12 cellular contexts compared by ENCODE assay signal in the genomic region with DNA sequence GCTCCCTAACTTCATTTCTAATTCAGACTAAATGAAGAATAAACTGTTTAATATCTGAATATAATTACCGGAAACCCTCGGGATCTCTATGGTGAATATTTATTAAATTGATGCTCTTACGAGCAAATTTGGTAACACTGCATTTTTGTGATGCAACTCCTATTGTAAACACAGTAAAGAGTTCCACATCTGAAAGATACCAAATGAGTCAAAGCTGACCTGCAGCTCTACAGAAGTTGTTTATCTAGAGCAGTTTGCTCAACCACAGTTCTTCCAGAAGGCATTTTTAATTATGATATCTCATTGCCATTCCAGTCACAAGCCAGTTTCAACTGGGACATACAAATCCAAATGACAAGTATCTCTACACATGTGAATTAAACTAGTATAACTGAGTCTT.
DNase-seq lines count a peak whose midpoint lies in the region; ATAC-seq and TF ChIP-seq lines count a peak whose summit lies in the region.
"Had no signal": no experiment of that assay in that cellular context is flagged by ENCODE, and none has a peak within 500 bp of the region (broad histone marks: within the 10 kb centered on the region; RNA-seq: fewer than 3 reads in every experiment).

No MANE protein-coding gene starts in this region.

- no peak overlapping the region for H3K18ac ChIP-seq in mesenchymal stem cell (ENCODE audit: low read depth in 1 of 2, low read length in 2 of 2)

- H4K91ac ChIP-seq in mesenchymal stem cell (ENCODE audit: low read length): no peak overlapping the region

- no peak overlapping the region for H3K23ac ChIP-seq in mesenchymal stem cell (ENCODE audit: low read length in 2 of 2)

- peak; percentile 78 for DNase-seq in EH (ENCODE audit: low read depth)
- peak; percentile 48 for DNase-seq in M059J (ENCODE audit: low read depth)
- no peak for DNase-seq in chondrocyte (ENCODE audit: low spot score)
- DNase-seq in mesenchymal stem cell: peak; percentile 85
- DNase-seq in T-helper 2 cell treated with Interferon-gamma antibody and Interleukin-4, amounts not matched to agents 5 μg/mL and 100 μg/mL, for 36 hours (ENCODE audit: low spot score): no peak
- no peak for DNase-seq in NCI-H2107 (lab: John Stamatoyannopoulos, UW)
- DNase-seq in foreskin melanocyte: no peak
- DNase-seq: activated CD4-positive, alpha-beta T cell treated with anti-CD3 and anti-CD28 coated beads for 36 hours; activated T-cell treated with anti-CD3 and anti-CD28 coated beads, Interleukin-2, amount 50 U/mL, for 48 hours; substantia nigra; T-cell had no signal

- H3K4me2 ChIP-seq in mesenchymal stem cell (ENCODE audit: low read length, poor library complexity, severe bottlenecking): no peak overlapping the region

- H3K9ac ChIP-seq in mesenchymal stem cell (ENCODE audit: low read length): no peak overlapping the region

- no peaks in the 10 kb centered on the region for H3K27me3 Mint-ChIP-seq in chondrocyte (ENCODE audit: low read depth)
- H3K27me3 Mint-ChIP-seq in T-helper 2 cell treated with Interferon-gamma antibody and Interleukin-4, amounts not matched to agents 5 μg/mL and 100 μg/mL, for 36 hours (ENCODE audit: low read depth): no peaks in the 10 kb centered on the region
- H3K27me3 Mint-ChIP-seq: activated CD4-positive, alpha-beta T cell treated with anti-CD3 and anti-CD28 coated beads for 36 hours; T-cell had no signal

- H3K36me3 ChIP-seq in mesenchymal stem cell (ENCODE audit: control insufficient read depth in 1 of 2, insufficient read depth in 2 of 2, low read depth in 1 of 2, low read length in 2 of 2): peaks cover 10% of the 10 kb centered on the region in 2 experiments

- no peak overlapping the region for H2BK12ac ChIP-seq in mesenchymal stem cell (ENCODE audit: low read length in 2 of 2)

- H3K4ac ChIP-seq in mesenchymal stem cell (ENCODE audit: low read depth in 1 of 2, low read length in 2 of 2): no peak overlapping the region

- no peak overlapping the region for H3K4me3 ChIP-seq in mesenchymal stem cell (ENCODE audit: insufficient read depth in 1 of 2, low read depth in 1 of 2, low read length in 2 of 2)

- peaks cover 18% of the 10 kb centered on the region for H3K79me1 ChIP-seq in mesenchymal stem cell (replicated peaks; ENCODE audit: low read length, poor library complexity, severe bottlenecking)

- H4K8ac ChIP-seq in mesenchymal stem cell (ENCODE audit: low read length): no peak overlapping the region

- no peak for TF ChIP-seq CTCF in chondrocyte (IDR thresholded peaks at IDR 0.05)

- H2BK5ac ChIP-seq in mesenchymal stem cell (ENCODE audit: low read depth, low read length, poor library complexity, severe bottlenecking): no peak overlapping the region

- H3K9me3 ChIP-seq in mesenchymal stem cell (ENCODE audit: control insufficient read depth, low read length): no peaks in the 10 kb centered on the region

- H2BK15ac ChIP-seq in mesenchymal stem cell (ENCODE audit: low read depth, poor library complexity, severe bottlenecking): no peak overlapping the region

- H2AK5ac ChIP-seq in mesenchymal stem cell (ENCODE audit: low read length, severe bottlenecking): no peak overlapping the region

- H2AFZ ChIP-seq in mesenchymal stem cell (ENCODE audit: low read depth, low read length): no peak overlapping the region

- peak overlapping the region; percentile 17 for H3K27ac Mint-ChIP-seq in chondrocyte (ENCODE audit: unreplicated experiment)
- no peak overlapping the region for H3K27ac Mint-ChIP-seq in T-helper 2 cell treated with Interferon-gamma antibody and Interleukin-4, amounts not matched to agents 5 μg/mL and 100 μg/mL, for 36 hours
- H3K27ac Mint-ChIP-seq: activated CD4-positive, alpha-beta T cell treated with anti-CD3 and anti-CD28 coated beads for 36 hours; T-cell had no signal

- H3K4me1 Mint-ChIP-seq in chondrocyte (ENCODE audit: low read depth): peaks cover 20% of the 10 kb centered on the region
- H3K4me1 Mint-ChIP-seq in T-helper 2 cell treated with Interferon-gamma antibody and Interleukin-4, amounts not matched to agents 5 μg/mL and 100 μg/mL, for 36 hours (ENCODE audit: low read depth): no peaks in the 10 kb centered on the region
- H3K4me1 Mint-ChIP-seq: activated CD4-positive, alpha-beta T cell treated with anti-CD3 and anti-CD28 coated beads for 36 hours; T-cell had no signal

- no peak overlapping the region for H3K4me3 Mint-ChIP-seq in chondrocyte (ENCODE audit: unreplicated experiment)
- no peak overlapping the region for H3K4me3 Mint-ChIP-seq in T-helper 2 cell treated with Interferon-gamma antibody and Interleukin-4, amounts not matched to agents 5 μg/mL and 100 μg/mL, for 36 hours
- H3K4me3 Mint-ChIP-seq: activated CD4-positive, alpha-beta T cell treated with anti-CD3 and anti-CD28 coated beads for 36 hours; T-cell had no signal

- no peaks in the 10 kb centered on the region for H3K36me3 Mint-ChIP-seq in chondrocyte (ENCODE audit: low read depth)
- no peaks in the 10 kb centered on the region for H3K36me3 Mint-ChIP-seq in T-helper 2 cell treated with Interferon-gamma antibody and Interleukin-4, amounts not matched to agents 5 μg/mL and 100 μg/mL, for 36 hours (ENCODE audit: low read depth)

- H3K14ac ChIP-seq in mesenchymal stem cell (ENCODE audit: low read length in 2 of 2): no peak overlapping the region

- WGBS in mesenchymal stem cell: 0% methylated on average over 1 of the region's 3 CpGs

- no peaks in the 10 kb centered on the region for H3K4me1 ChIP-seq in mesenchymal stem cell (ENCODE audit: control insufficient read depth, insufficient read depth, low read depth, low read length)

- ATAC-seq in HG03039 (IDR thresholded peaks at IDR 0.05; ENCODE audit: unreplicated experiment): no peak
- ATAC-seq: activated CD4-positive, alpha-beta T cell treated with anti-CD3 and anti-CD28 coated beads for 36 hours; T-cell had no signal

- H3K9me3 Mint-ChIP-seq in chondrocyte (ENCODE audit: low read depth): no peaks in the 10 kb centered on the region
- H3K9me3 Mint-ChIP-seq in T-helper 2 cell treated with Interferon-gamma antibody and Interleukin-4, amounts not matched to agents 5 μg/mL and 100 μg/mL, for 36 hours: no peaks in the 10 kb centered on the region
- H3K9me3 Mint-ChIP-seq: T-cell had no signal

- H2BK120ac ChIP-seq in mesenchymal stem cell (ENCODE audit: low read depth, low read length): no peak overlapping the region

- no peak overlapping the region for H3K27ac ChIP-seq in mesenchymal stem cell (ENCODE audit: low read length, poor library complexity, severe bottlenecking)

- no peaks in the 10 kb centered on the region for H3K27me3 ChIP-seq in mesenchymal stem cell (ENCODE audit: control insufficient read depth in 1 of 2, insufficient read depth in 1 of 2, low read length in 2 of 2)

Comparison
In these comparisons a context has a peak if more than half of its experiments do, and no peak if none do; other contexts are left out.
1. DNase-seq: peak in EH (single experiment), M059J (single experiment) and mesenchymal stem cell (single experiment); none in chondrocyte (single experiment), T-helper 2 cell treated with Interferon-gamma antibody and Interleukin-4, amounts not matched to agents 5 μg/mL and 100 μg/mL, for 36 hours (single experiment), NCI-H2107 (single experiment) and foreskin melanocyte (single experiment).